Comparison of ENCODE assay signal across 11 cellular contexts in genomic region chr15:72154316-72154715, GRCh38. TPM values are rescaled to one million over a fixed set of nuclear protein-coding genes. Genes with fewer than 3 reads are reported as not detected.
"Had no signal": no experiment of that assay in that cellular context is flagged by ENCODE, and none has a peak within 500 bp of the region (broad histone marks: within the 10 kb centered on the region; RNA-seq: fewer than 3 reads in every experiment).

No MANE protein-coding gene starts in this region.

- H3K4me1 ChIP-seq: neural progenitor cell had no signal

- H3K27ac Mint-ChIP-seq: activated CD4-positive, alpha-beta T cell treated with anti-CD3 and anti-CD28 coated beads, Interleukin-2, amount 10 ng/mL, durations not matched to agents 7 days and 5 days; effector memory CD8-positive, alpha-beta T cell; neural progenitor cell; type B pancreatic cell had no signal

- ATAC-seq: effector memory CD8-positive, alpha-beta T cell; stimulated activated memory B cell treated with anti-CD40 and anti-IgM and Interleukin-4, amounts not matched to agents 10 μg/mL and 1 μg/mL and 100 μg/mL, for 72 hours had no signal

- DNase-seq: activated CD4-positive, alpha-beta T cell treated with anti-CD3 and anti-CD28 coated beads, Interleukin-2, amount 10 ng/mL, durations not matched to agents 7 days and 5 days; activated CD8-positive, alpha-beta memory T cell treated with anti-CD3 and anti-CD28 coated beads for 24 hours; activated naive CD4-positive, alpha-beta T cell treated with Interleukin-2 at 50 U/mL for 16 hours; dermis blood vessel endothelial cell; effector memory CD8-positive, alpha-beta T cell; gastrocnemius medialis; mesendoderm had no signal

- H3K27ac ChIP-seq: neural progenitor cell had no signal

- H3K4me3 ChIP-seq: neural progenitor cell had no signal

- H3K9me3 Mint-ChIP-seq: activated CD4-positive, alpha-beta T cell treated with anti-CD3 and anti-CD28 coated beads, Interleukin-2, amount 10 ng/mL, durations not matched to agents 7 days and 5 days; effector memory CD8-positive, alpha-beta T cell; neural progenitor cell; stimulated activated memory B cell treated with anti-CD40 and anti-IgM and Interleukin-4, amounts not matched to agents 10 μg/mL and 1 μg/mL and 100 μg/mL, for 72 hours; type B pancreatic cell had no signal

- H3K4me3 Mint-ChIP-seq: activated CD4-positive, alpha-beta T cell treated with anti-CD3 and anti-CD28 coated beads, Interleukin-2, amount 10 ng/mL, durations not matched to agents 7 days and 5 days; stimulated activated memory B cell treated with anti-CD40 and anti-IgM and Interleukin-4, amounts not matched to agents 10 μg/mL and 1 μg/mL and 100 μg/mL, for 72 hours had no signal

- H3K27me3 ChIP-seq: gastrocnemius medialis, neural progenitor cell had no signal

- H3K36me3 ChIP-seq: gastrocnemius medialis, neural progenitor cell had no signal

- H3K9me3 ChIP-seq: gastrocnemius medialis had no signal

- H3K36me3 Mint-ChIP-seq: neural progenitor cell; stimulated activated memory B cell treated with anti-CD40 and anti-IgM and Interleukin-4, amounts not matched to agents 10 μg/mL and 1 μg/mL and 100 μg/mL, for 72 hours; type B pancreatic cell had no signal

- H3K27me3 Mint-ChIP-seq: effector memory CD8-positive, alpha-beta T cell; stimulated activated memory B cell treated with anti-CD40 and anti-IgM and Interleukin-4, amounts not matched to agents 10 μg/mL and 1 μg/mL and 100 μg/mL, for 72 hours; type B pancreatic cell had no signal

RNA-seq across cellular contexts. Expression of gene GRAMD2A, which starts 43.3 kb away (rescaled TPM):
- total RNA-seq: activated CD4-positive, alpha-beta T cell treated with anti-CD3 and anti-CD28 coated beads, Interleukin-2, amount 10 ng/mL, durations not matched to agents 7 days and 5 days; gastrocnemius medialis; osteocyte had no signal
